ENCODE assay signal across 1 cellular context in the genomic region with DNA sequence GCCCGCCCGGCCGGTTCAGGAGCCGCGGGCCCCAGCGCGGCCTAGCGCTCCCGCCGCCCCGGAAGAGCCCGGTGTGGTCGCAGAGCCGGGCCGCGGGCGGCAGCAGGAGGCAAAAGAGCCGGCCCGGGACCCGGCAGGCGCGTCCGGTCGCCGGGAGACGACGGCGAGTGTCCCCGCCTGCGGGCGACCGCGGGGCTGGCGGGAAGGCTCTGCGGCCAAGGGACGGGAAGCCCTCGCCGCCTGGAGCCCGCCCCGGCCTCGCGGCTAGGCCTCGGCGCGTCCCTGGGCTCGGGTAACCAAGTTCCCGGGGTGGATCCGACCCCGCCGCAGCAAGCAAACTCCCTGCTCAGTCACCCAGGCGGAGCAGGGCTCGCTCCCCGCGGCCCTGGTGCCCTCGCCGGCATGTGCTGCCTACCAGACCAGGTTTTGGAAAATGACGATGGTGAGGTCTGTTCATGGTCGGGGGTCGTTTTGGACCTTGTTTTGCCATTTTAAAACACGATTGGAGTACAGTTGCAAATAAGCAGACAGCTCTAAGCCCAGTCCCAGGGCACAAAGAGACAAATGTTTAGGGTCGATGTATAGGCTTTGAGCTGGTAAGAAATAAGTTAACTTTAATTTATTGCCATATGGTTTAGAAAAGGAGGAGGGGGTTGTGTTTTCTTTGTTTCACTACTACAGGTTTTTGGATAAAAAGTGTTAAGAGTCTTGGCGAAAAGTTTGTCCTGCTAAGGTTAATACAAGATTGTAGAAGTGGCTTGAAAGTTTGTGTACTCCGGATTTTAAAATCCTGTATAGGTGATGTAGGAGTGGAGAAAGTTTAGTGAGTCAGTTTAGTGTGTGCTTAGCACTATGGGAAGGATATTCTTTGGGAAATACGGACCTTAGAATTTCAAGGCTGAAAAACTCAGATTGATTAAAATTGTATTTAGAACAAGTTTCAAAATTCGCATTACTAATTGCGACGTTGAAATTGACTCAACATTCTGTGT.
A peak's percentile ranks its signal among the peaks of the same experiment; 100 is the strongest.
TF ChIP-seq lines count a peak whose summit lies in the region.

No MANE protein-coding gene starts in this region.

TF ChIP-seq in HepG2, 621 proteins besides CTCF, POLR2A, EP300 and RAD21 (continued from another document and continues in another):
- TF ChIP-seq GATA4 (IDR thresholded peaks at IDR 0.05; ENCODE audit: borderline replicate concordance, low read depth) (no peak), ZNF441 (CRISPR knock-in tag; IDR thresholded peaks at IDR 0.05; ENCODE audit: borderline replicate concordance) (no peak; the same call in 1 of the 2 replicates), ZNF501 (CRISPR knock-in tag; IDR thresholded peaks at IDR 0.05) (no peak), ZSCAN12 (CRISPR knock-in tag; IDR thresholded peaks at IDR 0.05) (no peak), MXD4 (CRISPR knock-in tag; IDR thresholded peaks at IDR 0.05) (no peak), TARDBP (CRISPR knock-in tag; IDR thresholded peaks at IDR 0.05) (0 out of 2 replicates have a peak, but pooled peaks have one; percentile 62), CC2D1A (CRISPR knock-in tag; IDR thresholded peaks at IDR 0.05) (no peak), ZNF530 (CRISPR knock-in tag; IDR thresholded peaks at IDR 0.05; ENCODE audit: low read depth) (no peak), NFRKB (IDR thresholded peaks at IDR 0.05) (no peak), ETV5 (CRISPR knock-in tag; IDR thresholded peaks at IDR 0.05; ENCODE audit: borderline replicate concordance) (no peak), ZNF546 (CRISPR knock-in tag; conservative IDR thresholded peaks at IDR 0.05) (no peak), REXO4 (CRISPR knock-in tag; IDR thresholded peaks at IDR 0.05; ENCODE audit: borderline replicate concordance) (no peak), ZNF615 (CRISPR knock-in tag; IDR thresholded peaks at IDR 0.05; ENCODE audit: borderline replicate concordance) (no peak), MAFF (IDR thresholded peaks at IDR 0.05; ENCODE audit: low read depth, low read length) (no peak), ZBTB38 (CRISPR knock-in tag; IDR thresholded peaks at IDR 0.05) (no peak; the same call in 1 of the 2 replicates), NFATC3 (CRISPR knock-in tag; IDR thresholded peaks at IDR 0.05) (no peak), ZNF776 (CRISPR knock-in tag; IDR thresholded peaks at IDR 0.05) (no peak; the same call in 1 of the 2 replicates), MTF2 (CRISPR knock-in tag; IDR thresholded peaks at IDR 0.05; ENCODE audit: borderline replicate concordance) (no peak), MBD4 (IDR thresholded peaks at IDR 0.05; ENCODE audit: borderline replicate concordance, low read length) (no peak), ZNF431 (CRISPR knock-in tag; IDR thresholded peaks at IDR 0.05; ENCODE audit: borderline replicate concordance, low read depth) (peak; percentile 68; the same call in 1 of the 2 replicates), MTF1 (CRISPR knock-in tag; IDR thresholded peaks at IDR 0.05) (no peak), LCORL (IDR thresholded peaks at IDR 0.05) (no peak), LCORL (CRISPR knock-in tag; IDR thresholded peaks at IDR 0.05) (0 out of 2 replicates have a peak, but pooled peaks have one; percentile 31), ZC3H13 (CRISPR knock-in tag; IDR thresholded peaks at IDR 0.05) (peak; percentile 69; the same call in 1 of the 2 replicates), CBX5 (CRISPR knock-in tag; IDR thresholded peaks at IDR 0.05; ENCODE audit: borderline replicate concordance) (no peak), POLR2AphosphoS2 (IDR thresholded peaks at IDR 0.05; ENCODE audit: low read depth, low read length) (no peak), TBX3 (IDR thresholded peaks at IDR 0.05; ENCODE audit: borderline replicate concordance) (no peak)
- TF ChIP-seq, protein P1, sequence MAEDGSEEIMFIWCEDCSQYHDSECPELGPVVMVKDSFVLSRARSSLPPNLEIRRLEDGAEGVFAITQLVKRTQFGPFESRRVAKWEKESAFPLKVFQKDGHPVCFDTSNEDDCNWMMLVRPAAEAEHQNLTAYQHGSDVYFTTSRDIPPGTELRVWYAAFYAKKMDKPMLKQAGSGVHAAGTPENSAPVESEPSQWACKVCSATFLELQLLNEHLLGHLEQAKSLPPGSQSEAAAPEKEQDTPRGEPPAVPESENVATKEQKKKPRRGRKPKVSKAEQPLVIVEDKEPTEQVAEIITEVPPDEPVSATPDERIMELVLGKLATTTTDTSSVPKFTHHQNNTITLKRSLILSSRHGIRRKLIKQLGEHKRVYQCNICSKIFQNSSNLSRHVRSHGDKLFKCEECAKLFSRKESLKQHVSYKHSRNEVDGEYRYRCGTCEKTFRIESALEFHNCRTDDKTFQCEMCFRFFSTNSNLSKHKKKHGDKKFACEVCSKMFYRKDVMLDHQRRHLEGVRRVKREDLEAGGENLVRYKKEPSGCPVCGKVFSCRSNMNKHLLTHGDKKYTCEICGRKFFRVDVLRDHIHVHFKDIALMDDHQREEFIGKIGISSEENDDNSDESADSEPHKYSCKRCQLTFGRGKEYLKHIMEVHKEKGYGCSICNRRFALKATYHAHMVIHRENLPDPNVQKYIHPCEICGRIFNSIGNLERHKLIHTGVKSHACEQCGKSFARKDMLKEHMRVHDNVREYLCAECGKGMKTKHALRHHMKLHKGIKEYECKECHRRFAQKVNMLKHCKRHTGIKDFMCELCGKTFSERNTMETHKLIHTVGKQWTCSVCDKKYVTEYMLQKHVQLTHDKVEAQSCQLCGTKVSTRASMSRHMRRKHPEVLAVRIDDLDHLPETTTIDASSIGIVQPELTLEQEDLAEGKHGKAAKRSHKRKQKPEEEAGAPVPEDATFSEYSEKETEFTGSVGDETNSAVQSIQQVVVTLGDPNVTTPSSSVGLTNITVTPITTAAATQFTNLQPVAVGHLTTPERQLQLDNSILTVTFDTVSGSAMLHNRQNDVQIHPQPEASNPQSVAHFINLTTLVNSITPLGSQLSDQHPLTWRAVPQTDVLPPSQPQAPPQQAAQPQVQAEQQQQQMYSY (CRISPR knock-in tag; IDR thresholded peaks at IDR 0.05), result 0 out of 2 replicates have a peak, but pooled peaks have one; percentile 23
- TF ChIP-seq, protein P2, sequence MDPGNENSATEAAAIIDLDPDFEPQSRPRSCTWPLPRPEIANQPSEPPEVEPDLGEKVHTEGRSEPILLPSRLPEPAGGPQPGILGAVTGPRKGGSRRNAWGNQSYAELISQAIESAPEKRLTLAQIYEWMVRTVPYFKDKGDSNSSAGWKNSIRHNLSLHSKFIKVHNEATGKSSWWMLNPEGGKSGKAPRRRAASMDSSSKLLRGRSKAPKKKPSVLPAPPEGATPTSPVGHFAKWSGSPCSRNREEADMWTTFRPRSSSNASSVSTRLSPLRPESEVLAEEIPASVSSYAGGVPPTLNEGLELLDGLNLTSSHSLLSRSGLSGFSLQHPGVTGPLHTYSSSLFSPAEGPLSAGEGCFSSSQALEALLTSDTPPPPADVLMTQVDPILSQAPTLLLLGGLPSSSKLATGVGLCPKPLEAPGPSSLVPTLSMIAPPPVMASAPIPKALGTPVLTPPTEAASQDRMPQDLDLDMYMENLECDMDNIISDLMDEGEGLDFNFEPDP (CRISPR knock-in tag; conservative IDR thresholded peaks at IDR 0.05), result 0 out of 2 replicates have a peak, but pooled peaks have one; percentile 69
- TF ChIP-seq, protein P3, sequence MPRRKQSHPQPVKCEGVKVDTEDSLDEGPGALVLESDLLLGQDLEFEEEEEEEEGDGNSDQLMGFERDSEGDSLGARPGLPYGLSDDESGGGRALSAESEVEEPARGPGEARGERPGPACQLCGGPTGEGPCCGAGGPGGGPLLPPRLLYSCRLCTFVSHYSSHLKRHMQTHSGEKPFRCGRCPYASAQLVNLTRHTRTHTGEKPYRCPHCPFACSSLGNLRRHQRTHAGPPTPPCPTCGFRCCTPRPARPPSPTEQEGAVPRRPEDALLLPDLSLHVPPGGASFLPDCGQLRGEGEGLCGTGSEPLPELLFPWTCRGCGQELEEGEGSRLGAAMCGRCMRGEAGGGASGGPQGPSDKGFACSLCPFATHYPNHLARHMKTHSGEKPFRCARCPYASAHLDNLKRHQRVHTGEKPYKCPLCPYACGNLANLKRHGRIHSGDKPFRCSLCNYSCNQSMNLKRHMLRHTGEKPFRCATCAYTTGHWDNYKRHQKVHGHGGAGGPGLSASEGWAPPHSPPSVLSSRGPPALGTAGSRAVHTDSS (CRISPR knock-in tag; conservative IDR thresholded peaks at IDR 0.05), result no peak
- TF ChIP-seq, protein P4, sequence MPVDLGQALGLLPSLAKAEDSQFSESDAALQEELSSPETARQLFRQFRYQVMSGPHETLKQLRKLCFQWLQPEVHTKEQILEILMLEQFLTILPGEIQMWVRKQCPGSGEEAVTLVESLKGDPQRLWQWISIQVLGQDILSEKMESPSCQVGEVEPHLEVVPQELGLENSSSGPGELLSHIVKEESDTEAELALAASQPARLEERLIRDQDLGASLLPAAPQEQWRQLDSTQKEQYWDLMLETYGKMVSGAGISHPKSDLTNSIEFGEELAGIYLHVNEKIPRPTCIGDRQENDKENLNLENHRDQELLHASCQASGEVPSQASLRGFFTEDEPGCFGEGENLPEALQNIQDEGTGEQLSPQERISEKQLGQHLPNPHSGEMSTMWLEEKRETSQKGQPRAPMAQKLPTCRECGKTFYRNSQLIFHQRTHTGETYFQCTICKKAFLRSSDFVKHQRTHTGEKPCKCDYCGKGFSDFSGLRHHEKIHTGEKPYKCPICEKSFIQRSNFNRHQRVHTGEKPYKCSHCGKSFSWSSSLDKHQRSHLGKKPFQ (CRISPR knock-in tag; IDR thresholded peaks at IDR 0.05; ENCODE audit: insufficient replicate concordance), result no peak
- TF ChIP-seq, protein P5, sequence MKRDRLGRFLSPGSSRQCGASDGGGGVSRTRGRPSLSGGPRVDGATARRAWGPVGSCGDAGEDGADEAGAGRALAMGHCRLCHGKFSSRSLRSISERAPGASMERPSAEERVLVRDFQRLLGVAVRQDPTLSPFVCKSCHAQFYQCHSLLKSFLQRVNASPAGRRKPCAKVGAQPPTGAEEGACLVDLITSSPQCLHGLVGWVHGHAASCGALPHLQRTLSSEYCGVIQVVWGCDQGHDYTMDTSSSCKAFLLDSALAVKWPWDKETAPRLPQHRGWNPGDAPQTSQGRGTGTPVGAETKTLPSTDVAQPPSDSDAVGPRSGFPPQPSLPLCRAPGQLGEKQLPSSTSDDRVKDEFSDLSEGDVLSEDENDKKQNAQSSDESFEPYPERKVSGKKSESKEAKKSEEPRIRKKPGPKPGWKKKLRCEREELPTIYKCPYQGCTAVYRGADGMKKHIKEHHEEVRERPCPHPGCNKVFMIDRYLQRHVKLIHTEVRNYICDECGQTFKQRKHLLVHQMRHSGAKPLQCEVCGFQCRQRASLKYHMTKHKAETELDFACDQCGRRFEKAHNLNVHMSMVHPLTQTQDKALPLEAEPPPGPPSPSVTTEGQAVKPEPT (CRISPR knock-in tag; IDR thresholded peaks at IDR 0.05; ENCODE audit: low read depth), result no peak
- TF ChIP-seq, protein P6, sequence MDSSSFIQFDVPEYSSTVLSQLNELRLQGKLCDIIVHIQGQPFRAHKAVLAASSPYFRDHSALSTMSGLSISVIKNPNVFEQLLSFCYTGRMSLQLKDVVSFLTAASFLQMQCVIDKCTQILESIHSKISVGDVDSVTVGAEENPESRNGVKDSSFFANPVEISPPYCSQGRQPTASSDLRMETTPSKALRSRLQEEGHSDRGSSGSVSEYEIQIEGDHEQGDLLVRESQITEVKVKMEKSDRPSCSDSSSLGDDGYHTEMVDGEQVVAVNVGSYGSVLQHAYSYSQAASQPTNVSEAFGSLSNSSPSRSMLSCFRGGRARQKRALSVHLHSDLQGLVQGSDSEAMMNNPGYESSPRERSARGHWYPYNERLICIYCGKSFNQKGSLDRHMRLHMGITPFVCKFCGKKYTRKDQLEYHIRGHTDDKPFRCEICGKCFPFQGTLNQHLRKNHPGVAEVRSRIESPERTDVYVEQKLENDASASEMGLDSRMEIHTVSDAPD (CRISPR knock-in tag; IDR thresholded peaks at IDR 0.05), result 0 out of 2 replicates have a peak, but pooled peaks have one; percentile 17
- TF ChIP-seq, protein P7, sequence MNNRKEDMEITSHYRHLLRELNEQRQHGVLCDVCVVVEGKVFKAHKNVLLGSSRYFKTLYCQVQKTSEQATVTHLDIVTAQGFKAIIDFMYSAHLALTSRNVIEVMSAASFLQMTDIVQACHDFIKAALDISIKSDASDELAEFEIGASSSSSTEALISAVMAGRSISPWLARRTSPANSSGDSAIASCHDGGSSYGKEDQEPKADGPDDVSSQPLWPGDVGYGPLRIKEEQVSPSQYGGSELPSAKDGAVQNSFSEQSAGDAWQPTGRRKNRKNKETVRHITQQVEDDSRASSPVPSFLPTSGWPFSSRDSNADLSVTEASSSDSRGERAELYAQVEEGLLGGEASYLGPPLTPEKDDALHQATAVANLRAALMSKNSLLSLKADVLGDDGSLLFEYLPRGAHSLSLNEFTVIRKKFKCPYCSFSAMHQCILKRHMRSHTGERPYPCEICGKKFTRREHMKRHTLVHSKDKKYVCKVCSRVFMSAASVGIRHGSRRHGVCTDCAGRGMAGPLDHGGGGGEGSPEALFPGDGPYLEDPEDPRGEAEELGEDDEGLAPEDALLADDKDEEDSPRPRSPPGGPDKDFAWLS (CRISPR knock-in tag; IDR thresholded peaks at IDR 0.05; ENCODE audit: borderline replicate concordance), result no peak
- TF ChIP-seq, protein P8, sequence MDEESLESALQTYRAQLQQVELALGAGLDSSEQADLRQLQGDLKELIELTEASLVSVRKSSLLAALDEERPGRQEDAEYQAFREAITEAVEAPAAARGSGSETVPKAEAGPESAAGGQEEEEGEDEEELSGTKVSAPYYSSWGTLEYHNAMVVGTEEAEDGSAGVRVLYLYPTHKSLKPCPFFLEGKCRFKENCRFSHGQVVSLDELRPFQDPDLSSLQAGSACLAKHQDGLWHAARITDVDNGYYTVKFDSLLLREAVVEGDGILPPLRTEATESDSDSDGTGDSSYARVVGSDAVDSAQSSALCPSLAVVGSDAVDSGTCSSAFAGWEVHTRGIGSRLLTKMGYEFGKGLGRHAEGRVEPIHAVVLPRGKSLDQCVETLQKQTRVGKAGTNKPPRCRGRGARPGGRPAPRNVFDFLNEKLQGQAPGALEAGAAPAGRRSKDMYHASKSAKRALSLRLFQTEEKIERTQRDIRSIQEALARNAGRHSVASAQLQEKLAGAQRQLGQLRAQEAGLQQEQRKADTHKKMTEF (CRISPR knock-in tag; IDR thresholded peaks at IDR 0.05), result peak; percentile 34; the same call in 1 of the 2 replicates
- TF ChIP-seq, protein P9, sequence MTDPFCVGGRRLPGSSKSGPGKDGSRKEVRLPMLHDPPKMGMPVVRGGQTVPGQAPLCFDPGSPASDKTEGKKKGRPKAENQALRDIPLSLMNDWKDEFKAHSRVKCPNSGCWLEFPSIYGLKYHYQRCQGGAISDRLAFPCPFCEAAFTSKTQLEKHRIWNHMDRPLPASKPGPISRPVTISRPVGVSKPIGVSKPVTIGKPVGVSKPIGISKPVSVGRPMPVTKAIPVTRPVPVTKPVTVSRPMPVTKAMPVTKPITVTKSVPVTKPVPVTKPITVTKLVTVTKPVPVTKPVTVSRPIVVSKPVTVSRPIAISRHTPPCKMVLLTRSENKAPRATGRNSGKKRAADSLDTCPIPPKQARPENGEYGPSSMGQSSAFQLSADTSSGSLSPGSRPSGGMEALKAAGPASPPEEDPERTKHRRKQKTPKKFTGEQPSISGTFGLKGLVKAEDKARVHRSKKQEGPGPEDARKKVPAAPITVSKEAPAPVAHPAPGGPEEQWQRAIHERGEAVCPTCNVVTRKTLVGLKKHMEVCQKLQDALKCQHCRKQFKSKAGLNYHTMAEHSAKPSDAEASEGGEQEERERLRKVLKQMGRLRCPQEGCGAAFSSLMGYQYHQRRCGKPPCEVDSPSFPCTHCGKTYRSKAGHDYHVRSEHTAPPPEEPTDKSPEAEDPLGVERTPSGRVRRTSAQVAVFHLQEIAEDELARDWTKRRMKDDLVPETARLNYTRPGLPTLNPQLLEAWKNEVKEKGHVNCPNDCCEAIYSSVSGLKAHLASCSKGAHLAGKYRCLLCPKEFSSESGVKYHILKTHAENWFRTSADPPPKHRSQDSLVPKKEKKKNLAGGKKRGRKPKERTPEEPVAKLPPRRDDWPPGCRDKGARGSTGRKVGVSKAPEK (CRISPR knock-in tag; IDR thresholded peaks at IDR 0.05; ENCODE audit: borderline replicate concordance), result no peak
